25 cellular contexts compared by ENCODE assay signal in genomic region chr13:111304603-111305289, GRCh38. TPM values are rescaled to one million over a fixed set of nuclear protein-coding genes. Genes with fewer than 3 reads are reported as not detected.
A peak's percentile ranks its signal among the peaks of the same experiment; 100 is the strongest.
DNase-seq lines count a peak whose midpoint lies in the region; ATAC-seq, FAIRE-seq and TF ChIP-seq lines count a peak whose summit lies in the region.
"Had no signal": no experiment of that assay in that cellular context is flagged by ENCODE, and none has a peak within 500 bp of the region (broad histone marks: within the 10 kb centered on the region; RNA-seq: fewer than 3 reads in every experiment).

No MANE protein-coding gene starts in this region.

- H3K9ac ChIP-seq in kidney (ENCODE audit: low read length in 2 of 2): no peak overlapping the region

- H3K27me3 ChIP-seq in uterus: no peaks in the 10 kb centered on the region
- H3K27me3 ChIP-seq: gastroesophageal sphincter, suprapubic skin had no signal

- DNase-seq in activated CD4-positive, alpha-beta T cell treated with anti-CD3 and anti-CD28 coated beads, Interleukin-2, amount 10 ng/mL, durations not matched to agents 24 days and 14 days: no peak
- no peak for DNase-seq in activated CD4-positive, alpha-beta T cell treated with anti-CD3 and anti-CD28 coated beads for 4 hours
- DNase-seq in kidney: peak; percentile 37
- DNase-seq in uterus: no peak
- no peak for DNase-seq in left cardiac atrium
- DNase-seq: activated CD4-positive, CD25-positive, alpha-beta regulatory T cell; activated T-cell treated with anti-CD3 and anti-CD28 coated beads, Interleukin-2, amount 50 U/mL, for 48 hours; aorta; lower lobe of right lung; NCI-H2029; NCI-H748 treated with DMSO at 0.1 percent for 48 hours; stimulated activated CD4-positive, alpha-beta T cell treated with anti-CD3 and anti-CD28 coated beads, Interleukin-15, amount 100 ng/mL, for 24 hours had no signal

- intact Hi-C loops in activated CD4-positive, alpha-beta T cell treated with anti-CD3 and anti-CD28 coated beads, Interleukin-2, amount 10 ng/mL, durations not matched to agents 24 days and 14 days (cut with micrococcal nuclease): no loop called here
- intact Hi-C loops in kidney (cut with DNase I) (no loop called here), uterus (cut with DNase I; ENCODE audit: low total_unique reads) (no loop called here), left cardiac atrium (cut with DNase I) (no loop called here)

- H3K4me1 ChIP-seq in kidney (ENCODE audit: control insufficient read depth in 1 of 2, insufficient read depth in 1 of 2, low read depth in 1 of 2, low read length in 2 of 2) (no peaks in the 10 kb centered on the region), uterus (no peaks in the 10 kb centered on the region)
- H3K4me1 ChIP-seq: A549, gastroesophageal sphincter, lower lobe of right lung, suprapubic skin had no signal

- FAIRE-seq in kidney (lab: Jason Lieb, UNC): no peak
- FAIRE-seq: A549, colon, H1 had no signal

- H3K36me3 Mint-ChIP-seq in activated CD4-positive, alpha-beta T cell treated with anti-CD3 and anti-CD28 coated beads, Interleukin-2, amount 10 ng/mL, durations not matched to agents 24 days and 14 days (ENCODE audit: low read depth): peaks cover 73% of the 10 kb centered on the region

- H3K36me3 ChIP-seq in kidney (ENCODE audit: control insufficient read depth in 1 of 2, insufficient read depth in 2 of 2, low read length in 2 of 2): peaks cover 49 to 57% of the 10 kb centered on the region in 2 donors
- no peaks in the 10 kb centered on the region for H3K36me3 ChIP-seq in uterus

- peaks cover 10% of the 10 kb centered on the region for H3K4me1 Mint-ChIP-seq in activated CD4-positive, alpha-beta T cell treated with anti-CD3 and anti-CD28 coated beads, Interleukin-2, amount 10 ng/mL, durations not matched to agents 24 days and 14 days
- H3K4me1 Mint-ChIP-seq: neural crest cell had no signal

- H3K9me3 ChIP-seq in kidney (ENCODE audit: control insufficient read depth in 1 of 2, low read length in 2 of 2) (no peaks in the 10 kb centered on the region), uterus (no peaks in the 10 kb centered on the region)
- H3K9me3 ChIP-seq: A549, gastroesophageal sphincter, lower lobe of right lung, suprapubic skin had no signal

- no peak for TF ChIP-seq POLR2A in uterus (IDR thresholded peaks at IDR 0.05)

- ATAC-seq in GM19455 (IDR thresholded peaks at IDR 0.05; ENCODE audit: unreplicated experiment) (peak; percentile 41), HG03135 (IDR thresholded peaks at IDR 0.05; ENCODE audit: unreplicated experiment) (peak; percentile 43), GM21619 (IDR thresholded peaks at IDR 0.05; ENCODE audit: unreplicated experiment) (no peak), left cardiac atrium (no peak)
- ATAC-seq: A549, gastroesophageal sphincter, lower lobe of right lung had no signal

- H3K4me3 Mint-ChIP-seq in activated CD4-positive, alpha-beta T cell treated with anti-CD3 and anti-CD28 coated beads, Interleukin-2, amount 10 ng/mL, durations not matched to agents 24 days and 14 days: no peak overlapping the region
- H3K4me3 Mint-ChIP-seq: CD4-positive, alpha-beta T cell; neural crest cell had no signal

- H3K27ac Mint-ChIP-seq in activated CD4-positive, alpha-beta T cell treated with anti-CD3 and anti-CD28 coated beads, Interleukin-2, amount 10 ng/mL, durations not matched to agents 24 days and 14 days: peak overlapping the region; percentile 42
- H3K27ac Mint-ChIP-seq: CD4-positive, alpha-beta T cell had no signal

- H3K9me3 Mint-ChIP-seq in activated CD4-positive, alpha-beta T cell treated with anti-CD3 and anti-CD28 coated beads, Interleukin-2, amount 10 ng/mL, durations not matched to agents 24 days and 14 days: peaks cover 9% of the 10 kb centered on the region
- H3K9me3 Mint-ChIP-seq: CD4-positive, alpha-beta T cell had no signal

- H3K4me3 ChIP-seq in kidney (ENCODE audit: low read length in 2 of 2) (no peak overlapping the region), uterus (no peak overlapping the region)
- H3K4me3 ChIP-seq: A549, gastroesophageal sphincter, lower lobe of right lung, suprapubic skin had no signal

- H3K27ac ChIP-seq in kidney (ENCODE audit: low read depth in 2 of 2, low read length in 2 of 2): no peak overlapping the region
- no peak overlapping the region for H3K27ac ChIP-seq in uterus
- H3K27ac ChIP-seq: A549, epithelial cell of prostate, gastroesophageal sphincter, lower lobe of right lung, suprapubic skin had no signal

- no peaks in the 10 kb centered on the region for H3K27me3 Mint-ChIP-seq in activated CD4-positive, alpha-beta T cell treated with anti-CD3 and anti-CD28 coated beads, Interleukin-2, amount 10 ng/mL, durations not matched to agents 24 days and 14 days
- H3K27me3 Mint-ChIP-seq: CD4-positive, alpha-beta T cell had no signal

- TF ChIP-seq CTCF in kidney (IDR thresholded peaks at IDR 0.05; ENCODE audit: borderline replicate concordance, extremely low read depth, insufficient read depth): no peak
- no peak for TF ChIP-seq CTCF in uterus (IDR thresholded peaks at IDR 0.05)

RNA-seq across cellular contexts. Expression of gene TEX29, which starts 15.7 kb away (rescaled TPM):
- 0.50 and 0.51 TPM in 2 replicates for total RNA-seq in activated CD4-positive, alpha-beta T cell treated with anti-CD3 and anti-CD28 coated beads, Interleukin-2, amount 10 ng/mL, durations not matched to agents 24 days and 14 days
- total RNA-seq in kidney (not detected), uterus (under 1 TPM in 1 of 4 donors, not detected in 3; 0.91 TPM), left cardiac atrium (under 1 TPM in 1 of 2 donors, not detected in 1; 0.41 TPM)
- polyA plus RNA-seq in kidney (ENCODE audit: insufficient read depth, low read depth, low replicate concordance): not detected
- total RNA-seq: H1, neural crest cell, renal cortical epithelial cell, RPMI7951, suprapubic skin had no signal

Comparison
In these comparisons a context has a peak if more than half of its experiments do, and no peak if none do; other contexts are left out.
1. ATAC-seq: peak in GM19455 (single experiment) and HG03135 (single experiment); none in GM21619 (single experiment) and left cardiac atrium (0 of 2).